ENCODE assay signal across 9 cellular contexts in genomic region chr4:169070895-169071218, GRCh38.
DNase-seq lines count a peak whose midpoint lies in the region; ATAC-seq and TF ChIP-seq lines count a peak whose summit lies in the region.
"Had no signal": no experiment of that assay in that cellular context is flagged by ENCODE, and none has a peak within 500 bp of the region (broad histone marks: within the 10 kb centered on the region; RNA-seq: fewer than 3 reads in every experiment).

No MANE protein-coding gene starts in this region.

- H3K4me1 ChIP-seq in body of pancreas, result peaks cover 22% of the 10 kb centered on the region
- H3K4me1 ChIP-seq in mucosa of stomach (ENCODE audit: control insufficient read depth, insufficient read depth, low read length), result peaks cover 20% of the 10 kb centered on the region

- intact Hi-C loops in body of pancreas (cut with DNase I), result no loop called here

- H3K9me3 ChIP-seq in body of pancreas, result no peaks in the 10 kb centered on the region
- H3K9me3 ChIP-seq in mucosa of stomach (ENCODE audit: control insufficient read depth, low read length), result no peaks in the 10 kb centered on the region

- H3K27me3 ChIP-seq in body of pancreas (no peaks in the 10 kb centered on the region), mucosa of stomach (ENCODE audit: control insufficient read depth, insufficient read depth, low read length) (no peaks in the 10 kb centered on the region)

- no peaks in the 10 kb centered on the region for H3K36me3 ChIP-seq in body of pancreas (replicated peaks in 1 of 2; ENCODE audit: insufficient read depth in 1 of 2, low read depth in 2 of 2)
- H3K36me3 ChIP-seq in mucosa of stomach (ENCODE audit: control insufficient read depth, insufficient read depth, low read length), result no peaks in the 10 kb centered on the region

- 20 to 30% methylated on average over 5 of the region's 5 CpGs for WGBS in body of pancreas, 2 donors

- no peak for TF ChIP-seq POLR2A in body of pancreas (IDR thresholded peaks at IDR 0.05)

- peak; percentile 87 for DNase-seq in DMS53 treated with DMSO at 0.1 percent for 48 hours (lab: John Stamatoyannopoulos, UW; ENCODE audit: unreplicated experiment)
- peak in 2 of 3 experiments; percentile 57 to 84 for DNase-seq in NCI-H1417 (lab: John Stamatoyannopoulos, UW)
- DNase-seq in body of pancreas, result peak; percentile 33 to 70 (median 37)
- no peak for DNase-seq in SKM-1 treated with dmso at 0.1 percent for 144 hours (lab: John Stamatoyannopoulos, UW; ENCODE audit: unreplicated experiment)
- no peak for DNase-seq in stimulated activated naive CD8-positive, alpha-beta T cell treated with anti-CD3 and anti-CD28 coated beads, Interleukin-15, Interleukin-2, amounts not matched to agents 100 U/mL and 50 U/mL, for 24 hours
- DNase-seq in foreskin fibroblast, result no peak
- DNase-seq: activated CD4-positive, CD25-positive, alpha-beta regulatory T cell had no signal

- peak overlapping the region in 3 of 4 donors; percentile 46 to 73 (median 71) for H3K27ac ChIP-seq in body of pancreas

- TF ChIP-seq CTCF in body of pancreas (IDR thresholded peaks at IDR 0.05) (no peak), foreskin fibroblast (IDR thresholded peaks at IDR 0.05; ENCODE audit: low read depth, low read length) (no peak)

- ATAC-seq in body of pancreas (peak; percentile 45), HG02938 (IDR thresholded peaks at IDR 0.05; ENCODE audit: unreplicated experiment) (no peak)
- ATAC-seq in stimulated activated naive CD8-positive, alpha-beta T cell treated with anti-CD3 and anti-CD28 coated beads, Interleukin-15, Interleukin-2, amounts not matched to agents 100 U/mL and 50 U/mL, for 24 hours, result no peak

- peak overlapping the region; percentile 37 for H3K9ac ChIP-seq in mucosa of stomach (ENCODE audit: low read length)

- H3K4me3 ChIP-seq in body of pancreas (no peak overlapping the region), mucosa of stomach (ENCODE audit: low read length) (no peak overlapping the region), foreskin fibroblast (ENCODE audit: low read depth in 1 of 2, low read length in 2 of 2) (no peak overlapping the region)

Comparison
In these comparisons a context has a peak if more than half of its experiments do, and no peak if none do; other contexts are left out.
1. DNase-seq: peak in DMS53 treated with DMSO at 0.1 percent for 48 hours (single experiment), NCI-H1417 (2 of 3) and body of pancreas (4 of 4); none in SKM-1 treated with dmso at 0.1 percent for 144 hours (single experiment), stimulated activated naive CD8-positive, alpha-beta T cell treated with anti-CD3 and anti-CD28 coated beads, Interleukin-15, Interleukin-2, amounts not matched to agents 100 U/mL and 50 U/mL, for 24 hours (single experiment) and foreskin fibroblast (0 of 2).